26 cellular contexts compared by ENCODE assay signal in genomic region chr20:37416202-37417145, GRCh38.
DNase-seq lines count a peak whose midpoint lies in the region; ATAC-seq, FAIRE-seq and TF ChIP-seq lines count a peak whose summit lies in the region.
"Had no signal": no experiment of that assay in that cellular context is flagged by ENCODE, and none has a peak within 500 bp of the region (broad histone marks: within the 10 kb centered on the region; RNA-seq: fewer than 3 reads in every experiment).

No MANE protein-coding gene starts in this region.

- in situ Hi-C loops in HepG2 (cut with HindIII; ENCODE audit: extremely low pct_ligation_motif_present, low pct_unique_long_range_greater_than_20kb): no loop called here
- in situ Hi-C loops in K562 (cut with MboI): no loop called here

- peak overlapping the region; percentile 43 for H3K4me3 Mint-ChIP-seq in glutamatergic neuron (ENCODE audit: unreplicated experiment)
- no peak overlapping the region for H3K4me3 Mint-ChIP-seq in type B pancreatic cell
- H3K4me3 Mint-ChIP-seq: CD4-positive, alpha-beta memory T cell had no signal

- no peak overlapping the region for H3K9ac ChIP-seq in HepG2 (ENCODE audit: insufficient read depth, low read depth, low read length)
- no peak overlapping the region for H3K9ac ChIP-seq in K562 (ENCODE audit: insufficient read depth in 1 of 2, low read depth in 2 of 2, low read length in 2 of 2)
- H3K9ac ChIP-seq: BLaER1 treated with 17β-estradiol and CSF1 and Interleukin-3, amounts not matched to agents 10 nM and 100 nM had no signal

- H3K4me1 Mint-ChIP-seq in glutamatergic neuron (ENCODE audit: low read depth, unreplicated experiment) (peaks cover 40% of the 10 kb centered on the region), type B pancreatic cell (ENCODE audit: unreplicated experiment) (peaks cover 21% of the 10 kb centered on the region)

- H3K27ac Mint-ChIP-seq in glutamatergic neuron (ENCODE audit: unreplicated experiment): peak overlapping the region; percentile 80
- peak overlapping the region; percentile 37 for H3K27ac Mint-ChIP-seq in type B pancreatic cell

- TF ChIP-seq CTCF in HepG2 (CRISPR knock-in tag; IDR thresholded peaks at IDR 0.05) (no peak), right lobe of liver (IDR thresholded peaks at IDR 0.05) (no peak), K562 (IDR thresholded peaks at IDR 0.05 in 2 of 3, conservative IDR thresholded peaks at IDR 0.05 in 1 of 3; ENCODE audit: insufficient read depth in 2 of 3, low read depth in 1 of 3, low read length in 3 of 3) (no peak), glutamatergic neuron (IDR thresholded peaks at IDR 0.05; ENCODE audit: partially characterized antibody, unreplicated experiment) (no peak), type B pancreatic cell (conservative IDR thresholded peaks at IDR 0.05) (no peak), lower leg skin (IDR thresholded peaks at IDR 0.05) (no peak)

- TF ChIP-seq EP300 in HepG2 (IDR thresholded peaks at IDR 0.05; ENCODE audit: low read depth in 2 of 2, low read length in 2 of 2) (no peak), HepG2 (CRISPR knock-in tag; IDR thresholded peaks at IDR 0.05; ENCODE audit: borderline replicate concordance) (no peak), K562 (IDR thresholded peaks at IDR 0.05; ENCODE audit: low read length) (no peak)

- H3K4me2 ChIP-seq in HepG2 (ENCODE audit: low read depth, low read length) (no peak overlapping the region), K562 (ENCODE audit: insufficient read depth, low read length) (no peak overlapping the region)
- H3K4me2 ChIP-seq: A549 had no signal

- no peaks in the 10 kb centered on the region for H3K9me3 ChIP-seq in HepG2 (ENCODE audit: low read length)
- no peaks in the 10 kb centered on the region for H3K9me3 ChIP-seq in right lobe of liver
- peaks cover 5% of the 10 kb centered on the region; the same call in 1 of the 2 replicates for H3K9me3 ChIP-seq in K562 (replicated peaks; ENCODE audit: control insufficient read depth, insufficient read depth, low read depth, low read length)
- H3K9me3 ChIP-seq: A549; BLaER1 treated with 17β-estradiol and CSF1 and Interleukin-3, amounts not matched to agents 10 nM and 100 nM; Caco-2 had no signal

- peaks cover 10% of the 10 kb centered on the region for H3K9me3 Mint-ChIP-seq in glutamatergic neuron (ENCODE audit: unreplicated experiment)
- no peaks in the 10 kb centered on the region for H3K9me3 Mint-ChIP-seq in type B pancreatic cell

- H4K20me1 ChIP-seq in HepG2 (ENCODE audit: insufficient read depth, low read length) (no peaks in the 10 kb centered on the region; the same call in 1 of the 2 replicates), K562 (replicated peaks; ENCODE audit: control insufficient read depth, insufficient read depth, low read length) (peaks cover 20% of the 10 kb centered on the region; the same call in 1 of the 2 replicates)

- no peak overlapping the region for H3K27ac ChIP-seq in HepG2 (ENCODE audit: extremely low read length, insufficient read depth, low read length)
- no peak overlapping the region for H3K27ac ChIP-seq in right lobe of liver
- no peak overlapping the region for H3K27ac ChIP-seq in K562 (ENCODE audit: extremely low read depth, low read depth, low read length)
- H3K27ac ChIP-seq: A549; BLaER1 treated with 17β-estradiol and CSF1 and Interleukin-3, amounts not matched to agents 10 nM and 100 nM; SK-N-MC had no signal

- H3K27me3 ChIP-seq in HepG2 (ENCODE audit: control insufficient read depth in 1 of 2, insufficient read depth in 2 of 2, low read length in 2 of 2): peaks cover 36 to 96% of the 10 kb centered on the region in 2 experiments
- H3K27me3 ChIP-seq in right lobe of liver: no peaks in the 10 kb centered on the region
- peaks cover 72 to 91% of the 10 kb centered on the region in 2 experiments for H3K27me3 ChIP-seq in K562 (ENCODE audit: control insufficient read depth in 2 of 2, insufficient read depth in 2 of 2, low read length in 2 of 2)

- no peaks in the 10 kb centered on the region for H3K36me3 Mint-ChIP-seq in glutamatergic neuron (ENCODE audit: unreplicated experiment)
- H3K36me3 Mint-ChIP-seq in type B pancreatic cell: no peaks in the 10 kb centered on the region
- H3K36me3 Mint-ChIP-seq: CD4-positive, alpha-beta memory T cell had no signal

- H3K4me1 ChIP-seq in HepG2 (ENCODE audit: insufficient read depth, low read length) (peaks cover 31% of the 10 kb centered on the region), right lobe of liver (no peaks in the 10 kb centered on the region), K562 (replicated peaks in 1 of 2; ENCODE audit: control insufficient read depth in 2 of 2, insufficient read depth in 2 of 2, low read length in 2 of 2) (peaks cover 4% of the 10 kb centered on the region in 2 experiments; a peak in 4 of 5 replicates)
- H3K4me1 ChIP-seq: A549 had no signal

- intact Hi-C loops in HepG2 (cut with micrococcal nuclease; ENCODE audit: unreplicated experiment): no loop called here
- intact Hi-C loops in right lobe of liver (cut with DNase I): no loop called here
- intact Hi-C loops in K562 (cut with micrococcal nuclease): no loop called here
- intact Hi-C loops in lower leg skin (cut with DNase I; ENCODE audit: low total_unique reads): no loop called here

- FAIRE-seq in HepG2 (lab: Jason Lieb, UNC) (no peak), K562 (lab: Jason Lieb, UNC) (no peak)
- FAIRE-seq: A549, G401.6 had no signal

- DNase-seq in HepG2 (ENCODE audit: low spot score) (no peak), right lobe of liver (no peak), K562 (ENCODE audit: extremely low read depth in 1 of 4, low spot score in 3 of 4) (no peak), glutamatergic neuron (no peak), type B pancreatic cell (ENCODE audit: extremely low spot score, unreplicated experiment) (no peak), retina (no peak), lower leg skin (ENCODE audit: low spot score in 2 of 2) (no peak)
- DNase-seq: AML-193; Caco-2; CD4-positive, alpha-beta memory T cell; Karpas-422; NCI-H1092 treated with DMSO at 0.1 percent for 48 hours; NCI-H1436; NCI-H187; NCI-H2081 treated with DMSO at 0.1 percent for 48 hours; NCI-H446; NCI-H524 treated with DMSO at 0.1 percent for 48 hours; NCI-H774; RPMI8226; SIG-M5; SW 1271 had no signal

- WGBS in HepG2 (ENCODE audit: low lambda C conversion rate): 44% methylated on average over 34 of the region's 34 CpGs
- 82% methylated on average over 14 of the region's 34 CpGs for WGBS in right lobe of liver (ENCODE audit: insufficient coverage, low coverage, low lambda C conversion rate, missing lambda C conversion rate)
- WGBS in K562 (ENCODE audit: insufficient coverage, low coverage, missing lambda C conversion rate): 10% methylated on average over 27 of the region's 34 CpGs
- 75 to 81% methylated on average over 34 of the region's 34 CpGs for WGBS in lower leg skin, 2 donors

- H3K36me3 ChIP-seq in HepG2 (replicated peaks in 1 of 2; ENCODE audit: control insufficient read depth in 1 of 2, insufficient read depth in 2 of 2, low read length in 2 of 2) (no peaks in the 10 kb centered on the region), right lobe of liver (no peaks in the 10 kb centered on the region), K562 (ENCODE audit: control insufficient read depth, insufficient read depth, low read length) (no peaks in the 10 kb centered on the region)
- H3K36me3 ChIP-seq: BLaER1 treated with 17β-estradiol and CSF1 and Interleukin-3, amounts not matched to agents 10 nM and 100 nM had no signal

- BruUV-seq in HepG2 (replicated peaks; lab: Mats Ljungman, UMichigan): no TSS peak
- BruUV-seq in K562 (replicated peaks; lab: Mats Ljungman, UMichigan): no TSS peak

- H3K27me3 Mint-ChIP-seq in glutamatergic neuron (ENCODE audit: unreplicated experiment) (peaks cover 10% of the 10 kb centered on the region), type B pancreatic cell (peaks cover 40% of the 10 kb centered on the region)

- no peak for TF ChIP-seq POLR2A in HepG2 (IDR thresholded peaks at IDR 0.05; ENCODE audit: insufficient read depth in 1 of 2, low read depth in 2 of 2, low read length in 2 of 2)
- TF ChIP-seq POLR2A in right lobe of liver (IDR thresholded peaks at IDR 0.05): no peak
- TF ChIP-seq POLR2A in K562 (conservative IDR thresholded peaks at IDR 0.05): no peak
- TF ChIP-seq POLR2A in lower leg skin (IDR thresholded peaks at IDR 0.05): no peak

- POLR2A ChIA-PET in HepG2 (lab: Yijun Ruan, JAX): no interaction called here
- POLR2A ChIA-PET in K562 (lab: Yijun Ruan, JAX): interaction anchor here (0.6 kb wide), 1 partner anchor 31 kb away, joined by 3 read pairs; no protein-coding TSS in a partner anchor

- H3K79me2 ChIP-seq in HepG2 (ENCODE audit: insufficient read depth, low read length) (no peaks in the 10 kb centered on the region), K562 (ENCODE audit: control insufficient read depth, insufficient read depth, low read length) (no peaks in the 10 kb centered on the region)

- ATAC-seq in HepG2: peak; percentile 1; the same call in 1 of the 3 replicates
- ATAC-seq in right lobe of liver: no peak
- ATAC-seq in K562: no peak
- no peak for ATAC-seq in GM19351 (IDR thresholded peaks at IDR 0.05; ENCODE audit: unreplicated experiment)

- H3K4me3 ChIP-seq in HepG2 (replicated peaks in 1 of 3; ENCODE audit: insufficient read depth in 1 of 3, low read depth in 2 of 3, low read length in 3 of 3): no peak overlapping the region
- no peak overlapping the region for H3K4me3 ChIP-seq in right lobe of liver
- H3K4me3 ChIP-seq in K562: no peak overlapping the region
- no peak overlapping the region for H3K4me3 ChIP-seq in lower leg skin (ENCODE audit: low read depth, poor library complexity, severe bottlenecking)
- H3K4me3 ChIP-seq: A549; BLaER1 treated with 17β-estradiol and CSF1 and Interleukin-3, amounts not matched to agents 10 nM and 100 nM; SK-N-MC had no signal

- H2AFZ ChIP-seq in HepG2 (ENCODE audit: low read length) (no peak overlapping the region), K562 (ENCODE audit: low read depth, low read length) (no peak overlapping the region)

- TF ChIP-seq RAD21 in HepG2 (CRISPR knock-in tag; IDR thresholded peaks at IDR 0.05) (no peak), K562 (CRISPR knock-in tag; conservative IDR thresholded peaks at IDR 0.05 in 1 of 2, IDR thresholded peaks at IDR 0.05 in 1 of 2) (no peak)

- CTCF ChIA-PET in HepG2 (lab: Yijun Ruan, JAX; ENCODE audit: low intra/inter-chr PET ratio, low total read pairs): no interaction called here
- CTCF ChIA-PET in K562 (lab: Yijun Ruan, JAX; ENCODE audit: low intra/inter-chr PET ratio): no interaction called here

- H3K9me1 ChIP-seq in K562 (ENCODE audit: control insufficient read depth, insufficient read depth, low read length): no peaks in the 10 kb centered on the region

TF ChIP-seq in HepG2, 621 proteins besides CTCF, POLR2A, EP300 and RAD21:
- TF ChIP-seq HNRNPK (IDR thresholded peaks at IDR 0.05; ENCODE audit: low read depth, low read length, poor library complexity, severe bottlenecking) (no peak), ZNF225 (CRISPR knock-in tag; IDR thresholded peaks at IDR 0.05) (no peak), EZH2 (conservative IDR thresholded peaks at IDR 0.05; ENCODE audit: low read depth, low read length) (peak; percentile 70; the same call in 1 of the 2 replicates)

TF ChIP-seq in K562, 482 proteins besides CTCF, POLR2A, EP300 and RAD21 (continues in another document):
- TF ChIP-seq TRIM24 (IDR thresholded peaks at IDR 0.05): 0 out of 4 replicates have a peak, but pooled peaks of 1 of the 2 experiments have one; percentile 35

Comparison
In these comparisons a context has a peak if more than half of its experiments do, and no peak if none do; other contexts are left out.
1. Of the 241 proteins assayed by ChIP-seq in both HepG2 and K562: peak only in HepG2: EZH2; only in K562: none; in both: none; in neither: 239; mixed calls (peak in some experiments, not most) for 1.